In genomic region chr3:72892081-72892763, GRCh38 we compare ENCODE assay signal across 10 cellular contexts. TPM values are rescaled to one million over a fixed set of nuclear protein-coding genes. Genes with fewer than 3 reads are reported as not detected.
DNase-seq lines count a peak whose midpoint lies in the region; ATAC-seq and TF ChIP-seq lines count a peak whose summit lies in the region.
"Had no signal": no experiment of that assay in that cellular context is flagged by ENCODE, and none has a peak within 500 bp of the region (broad histone marks: within the 10 kb centered on the region; RNA-seq: fewer than 3 reads in every experiment).

No MANE protein-coding gene starts in this region.

- ATAC-seq in gastrocnemius medialis: peak; percentile 43 to 54
- ATAC-seq in activated T-helper 17 cell treated with anti-CD3 and anti-CD28 coated beads, Interleukin-2, amount 50 U/mL, for 72 hours (replicated peaks): no peak
- no peak for ATAC-seq in activated T-cell treated with anti-CD3 and anti-CD28 coated beads, Interleukin-2, amount 50 U/mL, for 72 hours (replicated peaks in 1 of 2)

- peak overlapping the region; percentile 64 for H3K4me2 ChIP-seq in GM23248 (ENCODE audit: unreplicated experiment)

- H3K79me2 ChIP-seq in GM23248 (ENCODE audit: insufficient read depth): 0 out of 2 replicates have a peak, but pooled peaks cover 5% of the 10 kb centered on the region

- no peaks in the 10 kb centered on the region for H3K9me3 ChIP-seq in GM23248 (ENCODE audit: low read depth)
- no peaks in the 10 kb centered on the region for H3K9me3 ChIP-seq in adipocyte (ENCODE audit: control insufficient read depth, low read length)
- no peaks in the 10 kb centered on the region for H3K9me3 ChIP-seq in gastrocnemius medialis
- H3K9me3 ChIP-seq in effector memory CD4-positive, alpha-beta T cell (ENCODE audit: control insufficient read depth, low read length): no peaks in the 10 kb centered on the region

- no peak overlapping the region for H3K4me3 Mint-ChIP-seq in activated T-helper 17 cell treated with anti-CD3 and anti-CD28 coated beads, Interleukin-2, amount 50 U/mL, for 72 hours
- no peak overlapping the region for H3K4me3 Mint-ChIP-seq in activated T-cell treated with anti-CD3 and anti-CD28 coated beads, Interleukin-2, amount 50 U/mL, for 72 hours

- H3K9ac ChIP-seq in GM23248 (peak overlapping the region; percentile 76), adipocyte (ENCODE audit: low read length) (no peak overlapping the region)

- no peaks in the 10 kb centered on the region for H3K27me3 ChIP-seq in GM23248 (replicated peaks; ENCODE audit: insufficient read depth)
- no peaks in the 10 kb centered on the region for H3K27me3 ChIP-seq in adipocyte (replicated peaks; ENCODE audit: control insufficient read depth, insufficient read depth, low read length)
- no peaks in the 10 kb centered on the region for H3K27me3 ChIP-seq in gastrocnemius medialis
- peaks cover 14% of the 10 kb centered on the region for H3K27me3 ChIP-seq in effector memory CD4-positive, alpha-beta T cell (replicated peaks; ENCODE audit: control insufficient read depth, insufficient read depth, low read length, poor library complexity, severe bottlenecking)

- H3K27ac Mint-ChIP-seq in activated T-helper 17 cell treated with anti-CD3 and anti-CD28 coated beads, Interleukin-2, amount 50 U/mL, for 72 hours: no peak overlapping the region
- H3K27ac Mint-ChIP-seq in activated T-cell treated with anti-CD3 and anti-CD28 coated beads, Interleukin-2, amount 50 U/mL, for 72 hours: no peak overlapping the region

- no peak for TF ChIP-seq CTCF in gastrocnemius medialis (IDR thresholded peaks at IDR 0.05 in 4 of 5, conservative IDR thresholded peaks at IDR 0.05 in 1 of 5)

- intact Hi-C loops in gastrocnemius medialis (cut with DNase I; ENCODE audit: low total_unique reads): no loop called here

- H3K36me3 ChIP-seq in GM23248 (ENCODE audit: low read depth) (no peaks in the 10 kb centered on the region), adipocyte (ENCODE audit: control insufficient read depth, insufficient read depth, low read length, severe bottlenecking) (no peaks in the 10 kb centered on the region), gastrocnemius medialis (no peaks in the 10 kb centered on the region)
- H3K36me3 ChIP-seq in effector memory CD4-positive, alpha-beta T cell (ENCODE audit: control insufficient read depth, insufficient read depth, low read length): no peaks in the 10 kb centered on the region

- no peaks in the 10 kb centered on the region for H4K20me1 ChIP-seq in GM23248 (ENCODE audit: insufficient read depth)

- in situ Hi-C loops in GM23248 (cut with MboI) (no loop called here), gastrocnemius medialis (cut with MboI; ENCODE audit: low sequenced_read_pairs in 4 of 4) (no loop called here)

- H3K4me3 ChIP-seq in GM23248 (peak overlapping the region; percentile 29), adipocyte (ENCODE audit: low read length) (no peak overlapping the region), gastrocnemius medialis (no peak overlapping the region)
- H3K4me3 ChIP-seq in effector memory CD4-positive, alpha-beta T cell (ENCODE audit: insufficient read depth, low read depth, low read length, poor library complexity, severe bottlenecking): no peak overlapping the region

- H3K4me1 ChIP-seq in GM23248 (ENCODE audit: insufficient read depth): peaks cover 47% of the 10 kb centered on the region
- peaks cover 56% of the 10 kb centered on the region for H3K4me1 ChIP-seq in adipocyte (ENCODE audit: control insufficient read depth, insufficient read depth, low read length)
- H3K4me1 ChIP-seq in gastrocnemius medialis: peaks cover 5 to 6% of the 10 kb centered on the region in 2 donors
- H3K4me1 ChIP-seq in effector memory CD4-positive, alpha-beta T cell (ENCODE audit: control insufficient read depth, insufficient read depth, low read length, poor library complexity, severe bottlenecking): no peaks in the 10 kb centered on the region

- H3F3A ChIP-seq in GM23248 (ENCODE audit: insufficient read depth): peaks cover 45% of the 10 kb centered on the region

- TF ChIP-seq POLR2A in gastrocnemius medialis (IDR thresholded peaks at IDR 0.05): no peak

- H3K27ac ChIP-seq in GM23248 (peak overlapping the region; percentile 91), gastrocnemius medialis (peak overlapping the region in 3 of 4 donors; percentile 20 to 43 (median 30))
- no peak overlapping the region for H3K27ac ChIP-seq in effector memory CD4-positive, alpha-beta T cell (ENCODE audit: insufficient read depth, low read length, poor library complexity, severe bottlenecking)

- peak overlapping the region; percentile 12 for H2AFZ ChIP-seq in GM23248

- H3K27me3 Mint-ChIP-seq in activated T-helper 17 cell treated with anti-CD3 and anti-CD28 coated beads, Interleukin-2, amount 50 U/mL, for 72 hours: peaks cover 47% of the 10 kb centered on the region
- H3K27me3 Mint-ChIP-seq in activated T-cell treated with anti-CD3 and anti-CD28 coated beads, Interleukin-2, amount 50 U/mL, for 72 hours (ENCODE audit: low read depth): peaks cover 62% of the 10 kb centered on the region

- no peaks in the 10 kb centered on the region for H3K36me3 Mint-ChIP-seq in activated T-helper 17 cell treated with anti-CD3 and anti-CD28 coated beads, Interleukin-2, amount 50 U/mL, for 72 hours (ENCODE audit: low read depth)
- H3K36me3 Mint-ChIP-seq in activated T-cell treated with anti-CD3 and anti-CD28 coated beads, Interleukin-2, amount 50 U/mL, for 72 hours (ENCODE audit: insufficient read depth in 2 of 2): peaks cover 0 to 4% of the 10 kb centered on the region in 2 donors

- H3K9me3 Mint-ChIP-seq in activated T-helper 17 cell treated with anti-CD3 and anti-CD28 coated beads, Interleukin-2, amount 50 U/mL, for 72 hours: no peaks in the 10 kb centered on the region
- H3K9me3 Mint-ChIP-seq in activated T-cell treated with anti-CD3 and anti-CD28 coated beads, Interleukin-2, amount 50 U/mL, for 72 hours: no peaks in the 10 kb centered on the region

- DNase-seq in GM23248: peak; percentile 96
- peak; percentile 96 for DNase-seq in adipocyte (ENCODE audit: low read depth)
- DNase-seq in glomerular visceral epithelial cell (ENCODE audit: extremely low spot score): peak; percentile 57
- DNase-seq in gastrocnemius medialis: no peak
- no peak for DNase-seq in activated T-cell treated with anti-CD3 and anti-CD28 coated beads, Interleukin-2, amount 50 U/mL, for 72 hours
- no peak for DNase-seq in HUDEP-2 (lab: John Stamatoyannopoulos, UW; ENCODE audit: unreplicated experiment in 76 of 76)
- no peak for DNase-seq in effector memory CD4-positive, alpha-beta T cell
- DNase-seq: activated CD8-positive, alpha-beta memory T cell treated with anti-CD3 and anti-CD28 coated beads for 24 hours; NCI-H774 had no signal

- H3K9me2 ChIP-seq in GM23248 (ENCODE audit: insufficient read depth): no peaks in the 10 kb centered on the region

- H3K4me1 Mint-ChIP-seq in activated T-helper 17 cell treated with anti-CD3 and anti-CD28 coated beads, Interleukin-2, amount 50 U/mL, for 72 hours: peaks cover 5% of the 10 kb centered on the region
- peaks cover 13% of the 10 kb centered on the region for H3K4me1 Mint-ChIP-seq in activated T-cell treated with anti-CD3 and anti-CD28 coated beads, Interleukin-2, amount 50 U/mL, for 72 hours (ENCODE audit: low read depth)

- 1 to 6% methylated on average over 4 of the region's 4 CpGs for WGBS in GM23248 (ENCODE audit: low coverage in 1 of 2, low lambda C conversion rate in 2 of 2, missing lambda C conversion rate in 2 of 2), 2 experiments

RNA-seq across cellular contexts. Expression of gene GXYLT2, which starts 4.4 kb away (rescaled TPM):
- total RNA-seq in GM23248 (2014; rRNA removed; shearing (Covaris generic)): 10.0 and 13.2 TPM in 2 replicates
- polyA plus RNA-seq in GM23248 (2016; fragmentation: Nextera tagmentation; extraction: Ambion mirVana): 1.2 TPM in 2 replicates
- total RNA-seq in gastrocnemius medialis: under 1 TPM in 3 of 4 donors, not detected in 1; 0.31 to 0.94 (median 0.38) TPM
- total RNA-seq in activated T-helper 17 cell treated with anti-CD3 and anti-CD28 coated beads, Interleukin-2, amount 50 U/mL, for 72 hours: not detected
- under 1 TPM; 0.23 to 0.26 TPM for total RNA-seq in activated T-cell treated with anti-CD3 and anti-CD28 coated beads, Interleukin-2, amount 50 U/mL, for 72 hours

RNA-seq across cellular contexts. Expression of gene SHQ1, which starts 44.0 kb away (rescaled TPM):
- 23.3 and 23.6 TPM in 2 replicates for total RNA-seq in GM23248 (2014; rRNA removed; shearing (Covaris generic))
- 20.4 and 24.0 TPM in 2 replicates for polyA plus RNA-seq in GM23248 (2016; fragmentation: Nextera tagmentation; extraction: Ambion mirVana)
- total RNA-seq in gastrocnemius medialis: 10 to 100 TPM in 3 of 4 donors, 1 to 10 TPM in 1; 9.2 to 15.0 (median 12.6) TPM
- total RNA-seq in activated T-helper 17 cell treated with anti-CD3 and anti-CD28 coated beads, Interleukin-2, amount 50 U/mL, for 72 hours: 10 to 100 TPM; 23.2 to 38.1 TPM
- 10 to 100 TPM; 26.4 to 26.7 TPM for total RNA-seq in activated T-cell treated with anti-CD3 and anti-CD28 coated beads, Interleukin-2, amount 50 U/mL, for 72 hours

Comparison
In these comparisons a context has a peak if more than half of its experiments do, and no peak if none do; other contexts are left out.
1. DNase-seq: peak in GM23248 (single experiment), adipocyte (single experiment) and glomerular visceral epithelial cell (single experiment); none in gastrocnemius medialis (0 of 2), activated T-cell treated with anti-CD3 and anti-CD28 coated beads, Interleukin-2, amount 50 U/mL, for 72 hours (0 of 2), HUDEP-2 (0 of 76) and effector memory CD4-positive, alpha-beta T cell (0 of 3).
2. ATAC-seq: peak in gastrocnemius medialis (2 of 2); none in activated T-helper 17 cell treated with anti-CD3 and anti-CD28 coated beads, Interleukin-2, amount 50 U/mL, for 72 hours (single experiment) and activated T-cell treated with anti-CD3 and anti-CD28 coated beads, Interleukin-2, amount 50 U/mL, for 72 hours (0 of 2).